8 cellular contexts compared by ENCODE assay signal in the genomic region with DNA sequence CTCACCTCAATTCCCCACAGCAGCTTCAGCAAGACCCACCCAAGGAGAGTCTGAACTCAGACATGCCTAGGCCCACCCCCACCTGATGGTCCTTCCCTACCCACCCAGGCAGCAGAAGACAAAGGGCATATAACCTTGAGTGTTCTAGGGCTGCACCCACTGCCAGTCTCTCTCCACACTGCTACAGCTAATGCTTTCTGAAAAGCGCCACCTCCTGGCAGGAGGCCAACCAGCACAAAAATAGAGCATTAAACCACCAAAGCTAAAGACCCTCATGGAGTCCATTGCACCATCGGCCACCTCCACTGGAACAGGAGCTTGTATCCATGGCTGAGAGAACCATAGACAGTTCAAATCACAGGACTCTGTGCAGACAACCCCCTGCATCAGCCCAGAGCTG. TPM values are rescaled to one million over a fixed set of nuclear protein-coding genes. Genes with fewer than 3 reads are reported as not detected.
DNase-seq lines count a peak whose midpoint lies in the region; FAIRE-seq and TF ChIP-seq lines count a peak whose summit lies in the region.
"Had no signal": no experiment of that assay in that cellular context is flagged by ENCODE, and none has a peak within 500 bp of the region (broad histone marks: within the 10 kb centered on the region; RNA-seq: fewer than 3 reads in every experiment).

No MANE protein-coding gene starts in this region.

- DNase-seq in HT1080 (ENCODE audit: low read depth): peak; percentile 46
- peak; percentile 57 for DNase-seq in T-helper 9 cell
- DNase-seq in bronchial epithelial cell (ENCODE audit: low read depth): no peak
- peak; percentile 60 to 63 for DNase-seq in stimulated activated CD4-positive, alpha-beta T cell treated with anti-CD3 and anti-CD28 coated beads, Interleukin-4, amount 100 ng/mL, for 4 hours
- no peak for DNase-seq in AG08396 (ENCODE audit: low spot score)
- no peak for DNase-seq in cortex of kidney (lab: John Stamatoyannopoulos, UW)
- no peak for DNase-seq in RKO (ENCODE audit: low spot score)

- no peak overlapping the region for H3K4me3 ChIP-seq in bronchial epithelial cell (ENCODE audit: low read depth, low read length)

- H3K27me3 ChIP-seq in bronchial epithelial cell (ENCODE audit: control insufficient read depth, insufficient read depth, low read length): no peaks in the 10 kb centered on the region

- peak; percentile 11 for TF ChIP-seq CTCF in bronchial epithelial cell (IDR thresholded peaks at IDR 0.05; ENCODE audit: insufficient read depth, low read length, severe bottlenecking)

- no peak for FAIRE-seq in bronchial epithelial cell (lab: Jason Lieb, UNC)

- H3K36me3 ChIP-seq in bronchial epithelial cell (ENCODE audit: control insufficient read depth, insufficient read depth, low read length): no peaks in the 10 kb centered on the region

RNA-seq across cellular contexts. Expression of a gene that starts 11.3 kb away (rescaled TPM):
- not detected in 2 replicates for total RNA-seq in HT1080 (2014; rRNA removed; shearing (Covaris generic))
- not detected in 2 replicates for polyA plus RNA-seq in HT1080 (2015; cell fraction: cytosol; rRNA removed)
- not detected in 2 replicates for polyA plus RNA-seq in HT1080 (2015; cell fraction: nucleus; rRNA removed)
- 23.4 and 52.1 TPM in 2 replicates for total RNA-seq in bronchial epithelial cell

RNA-seq across cellular contexts. Expression of a gene that starts 46.7 kb away (rescaled TPM):
- total RNA-seq in HT1080 (2014; rRNA removed; shearing (Covaris generic)): not detected in 2 replicates
- polyA plus RNA-seq in HT1080 (2015; cell fraction: cytosol; rRNA removed): not detected in 2 replicates
- not detected in 2 replicates for polyA plus RNA-seq in HT1080 (2015; cell fraction: nucleus; rRNA removed)
- total RNA-seq in bronchial epithelial cell: not detected in 2 replicates
- total RNA-seq: kidney epithelial cell had no signal

Comparison
In these comparisons a context has a peak if more than half of its experiments do, and no peak if none do; other contexts are left out.
1. DNase-seq: peak in HT1080 (single experiment), T-helper 9 cell (single experiment) and stimulated activated CD4-positive, alpha-beta T cell treated with anti-CD3 and anti-CD28 coated beads, Interleukin-4, amount 100 ng/mL, for 4 hours (2 of 2); none in bronchial epithelial cell (single experiment), AG08396 (single experiment), cortex of kidney (single experiment) and RKO (single experiment).
2. RNA of a gene that starts 11.3 kb away (total RNA-seq): 23.4 to 52.1 TPM in bronchial epithelial cell; not detected in HT1080; every median in the first group is over 10 times any median in the second.